ENCODE assay signal across 9 cellular contexts in genomic region chr9:71036501-71036900, GRCh38.
DNase-seq lines count a peak whose midpoint lies in the region; ATAC-seq and TF ChIP-seq lines count a peak whose summit lies in the region.
"Had no signal": no experiment of that assay in that cellular context is flagged by ENCODE, and none has a peak within 500 bp of the region (broad histone marks: within the 10 kb centered on the region; RNA-seq: fewer than 3 reads in every experiment).

No MANE protein-coding gene starts in this region.

- no peaks in the 10 kb centered on the region for H3K27me3 Mint-ChIP-seq in T-helper 2 cell treated with Interferon-gamma antibody and Interleukin-4, amounts not matched to agents 5 μg/mL and 100 μg/mL, for 36 hours (ENCODE audit: low read depth)

- H3K4me1 Mint-ChIP-seq in T-helper 2 cell treated with Interferon-gamma antibody and Interleukin-4, amounts not matched to agents 5 μg/mL and 100 μg/mL, for 36 hours (ENCODE audit: low read depth): no peaks in the 10 kb centered on the region

- TF ChIP-seq CTCF in foreskin keratinocyte (conservative IDR thresholded peaks at IDR 0.05): no peak

- H3K4me1 ChIP-seq in foreskin keratinocyte: no peaks in the 10 kb centered on the region
- H3K4me1 ChIP-seq: A549 had no signal

- H3K4me3 Mint-ChIP-seq in T-helper 2 cell treated with Interferon-gamma antibody and Interleukin-4, amounts not matched to agents 5 μg/mL and 100 μg/mL, for 36 hours: no peak overlapping the region

- no peaks in the 10 kb centered on the region for H3K36me3 Mint-ChIP-seq in T-helper 2 cell treated with Interferon-gamma antibody and Interleukin-4, amounts not matched to agents 5 μg/mL and 100 μg/mL, for 36 hours (ENCODE audit: low read depth)

- H3K27me3 ChIP-seq in foreskin keratinocyte: peaks cover 12% of the 10 kb centered on the region

- no peaks in the 10 kb centered on the region for H3K9me3 Mint-ChIP-seq in T-helper 2 cell treated with Interferon-gamma antibody and Interleukin-4, amounts not matched to agents 5 μg/mL and 100 μg/mL, for 36 hours

- no peak overlapping the region for H3K27ac ChIP-seq in foreskin keratinocyte
- H3K27ac ChIP-seq: A549 had no signal

- ATAC-seq in foreskin keratinocyte: no peak
- ATAC-seq: A549 had no signal

- DNase-seq in NCI-H187 (lab: John Stamatoyannopoulos, UW): peak; percentile 19 to 45
- no peak for DNase-seq in NCI-H187 treated with DMSO at 0.1 percent for 48 hours (lab: John Stamatoyannopoulos, UW)
- peak; percentile 2 for DNase-seq in RPMI7951 (ENCODE audit: low read depth)
- peak; percentile 7 to 34 for DNase-seq in foreskin keratinocyte
- peak; percentile 70 for DNase-seq in superior temporal gyrus (ENCODE audit: extremely low spot score)
- no peak for DNase-seq in activated CD4-positive, alpha-beta T cell treated with anti-CD3 and anti-CD28 coated beads, Interleukin-2, amount 50 U/mL, for 1 hour
- DNase-seq in T-helper 2 cell treated with Interferon-gamma antibody and Interleukin-4, amounts not matched to agents 5 μg/mL and 100 μg/mL, for 36 hours (ENCODE audit: low spot score): no peak
- no peak for DNase-seq in stimulated activated CD4-positive, alpha-beta T cell treated with anti-CD3 and anti-CD28 coated beads, Interleukin-15, amount 100 ng/mL, for 24 hours

- H3K27ac Mint-ChIP-seq in T-helper 2 cell treated with Interferon-gamma antibody and Interleukin-4, amounts not matched to agents 5 μg/mL and 100 μg/mL, for 36 hours: no peak overlapping the region

Comparison
In these comparisons a context has a peak if more than half of its experiments do, and no peak if none do; other contexts are left out.
1. DNase-seq: peak in NCI-H187 (2 of 2), RPMI7951 (single experiment), foreskin keratinocyte (2 of 2) and superior temporal gyrus (single experiment); none in NCI-H187 treated with DMSO at 0.1 percent for 48 hours (single experiment), activated CD4-positive, alpha-beta T cell treated with anti-CD3 and anti-CD28 coated beads, Interleukin-2, amount 50 U/mL, for 1 hour (single experiment), T-helper 2 cell treated with Interferon-gamma antibody and Interleukin-4, amounts not matched to agents 5 μg/mL and 100 μg/mL, for 36 hours (single experiment) and stimulated activated CD4-positive, alpha-beta T cell treated with anti-CD3 and anti-CD28 coated beads, Interleukin-15, amount 100 ng/mL, for 24 hours (single experiment).